Comparison of ENCODE assay signal across 24 cellular contexts in genomic region chr15:94924057-94924456, GRCh38.
"Had no signal": no experiment of that assay in that cellular context is flagged by ENCODE, and none has a peak within 500 bp of the region (broad histone marks: within the 10 kb centered on the region; RNA-seq: fewer than 3 reads in every experiment).

No MANE protein-coding gene starts in this region.

- H3K36me3 ChIP-seq: breast epithelium, MG63, Peyer's patch had no signal

- DNase-seq: activated CD4-positive, alpha-beta memory T cell treated with anti-CD3 and anti-CD28 coated beads, Interleukin-2, amount 10 ng/mL, durations not matched to agents 7 days and 5 days; activated CD4-positive, alpha-beta T cell treated with anti-CD3 and anti-CD28 coated beads, Interleukin-2, amount 10 ng/mL, durations not matched to agents 7 days and 5 days; activated CD4-positive, CD25-positive, alpha-beta regulatory T cell; activated gamma-delta T cell; activated naive CD4-positive, alpha-beta T cell treated with anti-CD3 and anti-CD28 coated beads for 36 hours; activated T-cell treated with anti-CD3 and anti-CD28 coated beads for 4 hours; activated T-cell treated with anti-CD3 and anti-CD28 coated beads, Interleukin-2, amount 50 U/mL, for 48 hours; anterior cingulate cortex; central memory CD4-positive, alpha-beta T cell; MG63; MV-4-11; NCI-H1092 treated with DMSO at 0.1 percent for 48 hours; NCI-H1417 treated with DMSO at 0.1 percent for 48 hours; NCI-H1694; NCI-H2029 treated with DMSO at 0.1 percent for 48 hours; NCI-H345; NCI-H510A; NCI-H526 treated with DMSO at 0.1 percent for 48 hours; NCI-H82; Peyer's patch; SHP77 had no signal

- H3K4me1 ChIP-seq: breast epithelium, Peyer's patch had no signal

- ATAC-seq: activated T-helper 17 cell treated with anti-CD3 and anti-CD28 coated beads, Interleukin-2, amount 50 U/mL, for 72 hours had no signal

- H3K9ac ChIP-seq: KMS-11 had no signal

- H3K4me3 ChIP-seq: breast epithelium, MG63, Peyer's patch had no signal

- H3K27me3 ChIP-seq: breast epithelium, MG63, Peyer's patch had no signal

- H3K9me3 ChIP-seq: breast epithelium, MG63, Peyer's patch had no signal
